20 cellular contexts compared by ENCODE assay signal in the genomic region with DNA sequence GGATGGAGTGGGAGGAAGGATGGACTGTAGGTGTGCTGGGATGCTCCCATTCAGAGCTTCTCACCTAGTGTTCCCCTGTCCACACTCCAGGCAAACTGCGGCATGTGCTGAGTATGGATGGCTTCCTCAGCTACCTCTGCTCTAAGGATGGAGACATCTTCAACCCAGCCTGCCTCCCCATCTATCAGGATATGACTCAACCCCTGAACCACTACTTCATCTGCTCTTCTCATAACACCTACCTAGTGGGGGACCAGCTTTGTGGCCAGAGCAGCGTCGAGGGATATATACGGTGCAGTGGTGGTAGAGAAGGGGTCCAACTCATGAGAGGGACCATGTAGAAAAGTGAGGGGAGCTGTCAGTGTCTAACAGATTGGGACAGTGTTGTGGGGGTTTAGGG. TPM values are rescaled to one million over a fixed set of nuclear protein-coding genes. Genes with fewer than 3 reads are reported as not detected.
DNase-seq lines count a peak whose midpoint lies in the region; ATAC-seq lines count a peak whose summit lies in the region.
"Had no signal": no experiment of that assay in that cellular context is flagged by ENCODE, and none has a peak within 500 bp of the region (broad histone marks: within the 10 kb centered on the region; RNA-seq: fewer than 3 reads in every experiment).

No MANE protein-coding gene starts in this region.

- no peaks in the 10 kb centered on the region for H3K27me3 Mint-ChIP-seq in activated T-cell treated with anti-CD3 and anti-CD28 coated beads, Interleukin-2, amount 50 U/mL, for 72 hours (ENCODE audit: low read depth)
- H3K27me3 Mint-ChIP-seq in activated T-cell treated with anti-CD3 and anti-CD28 coated beads, Interleukin-2, amount 50 U/mL, for 24 hours = no peaks in the 10 kb centered on the region
- H3K27me3 Mint-ChIP-seq in central memory CD8-positive, alpha-beta T cell = no peaks in the 10 kb centered on the region

- H3K27ac Mint-ChIP-seq in activated T-cell treated with anti-CD3 and anti-CD28 coated beads, Interleukin-2, amount 50 U/mL, for 72 hours = no peak overlapping the region
- no peak overlapping the region for H3K27ac Mint-ChIP-seq in activated T-cell treated with anti-CD3 and anti-CD28 coated beads, Interleukin-2, amount 50 U/mL, for 24 hours
- peak overlapping the region; percentile 60 for H3K27ac Mint-ChIP-seq in central memory CD8-positive, alpha-beta T cell (ENCODE audit: low read depth)
- H3K27ac Mint-ChIP-seq: H9 had no signal

- no peak overlapping the region for H3K4me3 Mint-ChIP-seq in activated T-cell treated with anti-CD3 and anti-CD28 coated beads, Interleukin-2, amount 50 U/mL, for 72 hours
- no peak overlapping the region for H3K4me3 Mint-ChIP-seq in activated T-cell treated with anti-CD3 and anti-CD28 coated beads, Interleukin-2, amount 50 U/mL, for 24 hours
- H3K4me3 Mint-ChIP-seq in central memory CD8-positive, alpha-beta T cell = no peak overlapping the region
- H3K4me3 Mint-ChIP-seq: H9 had no signal

- no peaks in the 10 kb centered on the region for H3K9me3 Mint-ChIP-seq in activated T-cell treated with anti-CD3 and anti-CD28 coated beads, Interleukin-2, amount 50 U/mL, for 72 hours
- no peaks in the 10 kb centered on the region for H3K9me3 Mint-ChIP-seq in activated T-cell treated with anti-CD3 and anti-CD28 coated beads, Interleukin-2, amount 50 U/mL, for 24 hours
- H3K9me3 Mint-ChIP-seq in central memory CD8-positive, alpha-beta T cell = no peaks in the 10 kb centered on the region
- H3K9me3 Mint-ChIP-seq: H9 had no signal

- DNase-seq in activated T-cell treated with anti-CD3 and anti-CD28 coated beads, Interleukin-2, amount 50 U/mL, for 72 hours = no peak
- DNase-seq in activated T-cell treated with anti-CD3 and anti-CD28 coated beads, Interleukin-2, amount 50 U/mL, for 24 hours = no peak
- peak; percentile 31 for DNase-seq in ELR (ENCODE audit: low read depth)
- DNase-seq in central memory CD8-positive, alpha-beta T cell (ENCODE audit: low spot score in 2 of 2) = no peak
- DNase-seq in kidney glomerular epithelial cell (lab: John Stamatoyannopoulos, UW) = no peak
- DNase-seq in KG1 (lab: John Stamatoyannopoulos, UW) = no peak
- DNase-seq: 8988T, DMS153, DND-41, GM23248, H9, NCI-H1048, NCI-H1417, NCI-H1694, NCI-H2029 treated with DMSO at 0.1 percent for 48 hours, NCI-H446 treated with DMSO at 0.1 percent for 48 hours, NCI-H526, NCI-H82, RPMI8226, SHP77 had no signal

- peak; percentile 43 to 53 for ATAC-seq in activated T-cell treated with anti-CD3 and anti-CD28 coated beads, Interleukin-2, amount 50 U/mL, for 72 hours (replicated peaks in 1 of 2)
- ATAC-seq in central memory CD8-positive, alpha-beta T cell (replicated peaks; ENCODE audit: extremely low read depth, poor library complexity, severe bottlenecking) = no peak

- H3K36me3 Mint-ChIP-seq in activated T-cell treated with anti-CD3 and anti-CD28 coated beads, Interleukin-2, amount 50 U/mL, for 72 hours (ENCODE audit: insufficient read depth in 2 of 2) = no peaks in the 10 kb centered on the region
- H3K36me3 Mint-ChIP-seq in activated T-cell treated with anti-CD3 and anti-CD28 coated beads, Interleukin-2, amount 50 U/mL, for 24 hours (ENCODE audit: low read depth) = peaks cover 2% of the 10 kb centered on the region
- no peaks in the 10 kb centered on the region for H3K36me3 Mint-ChIP-seq in central memory CD8-positive, alpha-beta T cell (ENCODE audit: insufficient read depth)

- H3K4me1 Mint-ChIP-seq in activated T-cell treated with anti-CD3 and anti-CD28 coated beads, Interleukin-2, amount 50 U/mL, for 72 hours (ENCODE audit: low read depth) = peaks cover 5% of the 10 kb centered on the region
- peaks cover 4% of the 10 kb centered on the region for H3K4me1 Mint-ChIP-seq in activated T-cell treated with anti-CD3 and anti-CD28 coated beads, Interleukin-2, amount 50 U/mL, for 24 hours (ENCODE audit: low read depth)
- no peaks in the 10 kb centered on the region for H3K4me1 Mint-ChIP-seq in central memory CD8-positive, alpha-beta T cell
- H3K4me1 Mint-ChIP-seq: H9 had no signal

RNA-seq across cellular contexts. Expression of a gene that starts 20.2 kb away (rescaled TPM):
- total RNA-seq in activated T-cell treated with anti-CD3 and anti-CD28 coated beads, Interleukin-2, amount 50 U/mL, for 72 hours = under 1 TPM; 0.24 to 0.35 TPM

RNA-seq across cellular contexts. Expression of a gene that starts 31.5 kb away (rescaled TPM):
- 10 to 100 TPM; 41.3 to 46.6 TPM for total RNA-seq in activated T-cell treated with anti-CD3 and anti-CD28 coated beads, Interleukin-2, amount 50 U/mL, for 72 hours

RNA-seq across cellular contexts. Expression of a gene that starts 31.5 kb away (rescaled TPM):
- 10 to 100 TPM; 55.3 to 86.5 TPM for total RNA-seq in activated T-cell treated with anti-CD3 and anti-CD28 coated beads, Interleukin-2, amount 50 U/mL, for 72 hours

RNA-seq across cellular contexts. Expression of a gene that starts 43.9 kb away (rescaled TPM):
- total RNA-seq in activated T-cell treated with anti-CD3 and anti-CD28 coated beads, Interleukin-2, amount 50 U/mL, for 72 hours = 10 to 100 TPM; 18.5 to 24.5 TPM

RNA-seq across cellular contexts. Expression of a gene that starts 43.9 kb away (rescaled TPM):
- total RNA-seq in activated T-cell treated with anti-CD3 and anti-CD28 coated beads, Interleukin-2, amount 50 U/mL, for 72 hours = 10 to 100 TPM; 15.3 to 22.1 TPM
